15 cellular contexts compared by ENCODE assay signal in the genomic region with DNA sequence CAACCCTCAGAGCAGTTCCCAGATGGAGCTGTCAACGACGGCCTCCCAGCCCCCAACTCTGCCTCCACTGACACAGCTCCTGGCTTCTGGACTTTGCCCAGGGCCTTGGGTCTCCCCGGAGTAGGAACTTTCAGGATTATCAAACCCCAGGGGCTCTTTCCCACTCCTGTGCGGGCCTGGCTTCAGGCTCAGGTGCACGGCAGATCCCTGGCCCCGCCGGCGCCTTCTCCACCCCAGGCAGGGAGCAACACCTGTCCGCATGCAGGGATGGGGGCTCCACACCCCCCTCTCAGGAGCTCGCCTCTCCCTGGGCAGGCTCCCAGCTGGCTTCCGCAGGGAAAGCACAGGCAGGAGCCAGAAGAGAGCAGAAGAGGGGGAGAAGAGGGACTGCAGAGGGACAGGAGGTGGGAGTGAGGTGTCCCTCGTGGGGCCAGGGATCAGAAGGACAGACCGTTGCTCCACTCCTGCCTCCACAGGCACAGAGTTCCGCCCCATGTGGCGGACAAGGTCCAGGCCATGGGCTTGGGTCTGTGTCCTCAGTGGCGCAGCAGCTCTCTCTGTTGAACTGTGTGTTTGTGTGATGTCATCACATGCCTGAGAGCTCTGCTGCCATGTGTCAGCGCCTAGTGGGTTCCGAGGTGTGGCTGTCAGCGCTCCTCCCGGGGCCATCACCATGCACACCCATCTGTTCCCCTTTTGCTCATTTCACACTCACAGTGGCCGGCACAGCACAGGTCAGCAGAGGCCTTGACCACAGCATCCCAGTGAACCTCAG.
DNase-seq lines count a peak whose midpoint lies in the region; ATAC-seq, FAIRE-seq and TF ChIP-seq lines count a peak whose summit lies in the region.
"Had no signal": no experiment of that assay in that cellular context is flagged by ENCODE, and none has a peak within 500 bp of the region (broad histone marks: within the 10 kb centered on the region; RNA-seq: fewer than 3 reads in every experiment).

No MANE protein-coding gene starts in this region.

- no TSS peak for BruUV-seq in K562 (replicated peaks; lab: Mats Ljungman, UMichigan)

- TF ChIP-seq POLR2A in K562 (conservative IDR thresholded peaks at IDR 0.05) (no peak), right lobe of liver (IDR thresholded peaks at IDR 0.05) (no peak)

- no peak overlapping the region for H3K4me3 ChIP-seq in K562
- no peak overlapping the region for H3K4me3 ChIP-seq in right lobe of liver
- H3K4me3 ChIP-seq: HAP-1 had no signal

- peak; percentile 19; the same call in 2 of the 3 replicates for ATAC-seq in K562
- ATAC-seq in right lobe of liver = peak; percentile 38 to 57 (median 45)
- no peak for ATAC-seq in WTC11
- no peak for ATAC-seq in GM19351 (IDR thresholded peaks at IDR 0.05; ENCODE audit: unreplicated experiment)

- H2AFZ ChIP-seq in K562 (ENCODE audit: low read depth, low read length) = no peak overlapping the region

- H3K4me3 Mint-ChIP-seq in WTC11 = no peak overlapping the region
- H3K4me3 Mint-ChIP-seq: activated naive CD4-positive, alpha-beta T cell treated with anti-CD3 and anti-CD28 coated beads for 36 hours had no signal

- H3K79me2 ChIP-seq in K562 (ENCODE audit: control insufficient read depth, insufficient read depth, low read length) = no peaks in the 10 kb centered on the region

- POLR2A ChIA-PET in K562 (lab: Yijun Ruan, JAX) = interaction anchor here (0.6 to 0.7 kb wide), 3 partner anchors 8 to 124 kb away, joined by 3 to 5 read pairs (median 3); no protein-coding TSS in a partner anchor
- POLR2A ChIA-PET in WTC11 (lab: Charles Lee) = no interaction called here

- H3K4me1 ChIP-seq in K562 (replicated peaks in 1 of 2; ENCODE audit: control insufficient read depth in 2 of 2, insufficient read depth in 2 of 2, low read length in 2 of 2) (peaks cover 0 to 29% of the 10 kb centered on the region in 2 experiments; a peak in 3 of 5 replicates), right lobe of liver (peaks cover 0 to 8% (median 0%) of the 10 kb centered on the region in 4 donors)
- H3K4me1 ChIP-seq: HAP-1 had no signal

- no peaks in the 10 kb centered on the region for H3K4me1 Mint-ChIP-seq in WTC11

- H4K20me1 ChIP-seq in K562 (replicated peaks; ENCODE audit: control insufficient read depth, insufficient read depth, low read length) = peaks cover 31% of the 10 kb centered on the region; the same call in 1 of the 2 replicates

- TF ChIP-seq CTCF in K562 (IDR thresholded peaks at IDR 0.05 in 2 of 3, conservative IDR thresholded peaks at IDR 0.05 in 1 of 3; ENCODE audit: insufficient read depth in 2 of 3, low read depth in 1 of 3, low read length in 3 of 3) (no peak), right lobe of liver (IDR thresholded peaks at IDR 0.05) (no peak), WTC11 (IDR thresholded peaks at IDR 0.05) (no peak)

- H3K27ac Mint-ChIP-seq in WTC11 = no peak overlapping the region
- H3K27ac Mint-ChIP-seq: activated naive CD4-positive, alpha-beta T cell treated with anti-CD3 and anti-CD28 coated beads for 36 hours had no signal

- H3K36me3 Mint-ChIP-seq in WTC11 = peaks cover 40% of the 10 kb centered on the region

- no peaks in the 10 kb centered on the region for H3K9me3 Mint-ChIP-seq in WTC11
- H3K9me3 Mint-ChIP-seq: activated naive CD4-positive, alpha-beta T cell treated with anti-CD3 and anti-CD28 coated beads for 36 hours had no signal

- CTCF ChIA-PET in K562 (lab: Yijun Ruan, JAX; ENCODE audit: low intra/inter-chr PET ratio) = no interaction called here
- CTCF ChIA-PET in WTC11 (lab: Charles Lee) = interaction anchor here (0.8 to 1.6 kb wide), 2 partner anchors 56 to 220 kb away, joined by 3 to 4 read pairs; no protein-coding TSS in a partner anchor

- H3K9me3 ChIP-seq in K562 (replicated peaks; ENCODE audit: control insufficient read depth, insufficient read depth, low read depth, low read length) = no peaks in the 10 kb centered on the region
- H3K9me3 ChIP-seq in right lobe of liver = no peaks in the 10 kb centered on the region
- H3K9me3 ChIP-seq: HAP-1 had no signal

- DNase-seq in G401 (ENCODE audit: low spot score) = peak; percentile 76
- DNase-seq in NCI-H2107 (lab: John Stamatoyannopoulos, UW) = peak; percentile 50
- no peak for DNase-seq in K562 (ENCODE audit: extremely low read depth in 1 of 4, low spot score in 3 of 4)
- no peak for DNase-seq in right lobe of liver
- no peak for DNase-seq in WTC11 (ENCODE audit: low spot score)
- DNase-seq in NCI-H1436 (lab: John Stamatoyannopoulos, UW) = no peak
- DNase-seq in HPDE6-E6E7 (ENCODE audit: extremely low spot score) = no peak
- DNase-seq: activated CD4-positive, CD25-positive, alpha-beta regulatory T cell; activated naive CD4-positive, alpha-beta T cell treated with anti-CD3 and anti-CD28 coated beads for 36 hours; mesendoderm; nucleus accumbens; stimulated activated CD4-positive, alpha-beta T cell treated with anti-CD3 and anti-CD28 coated beads, Interleukin-12 subunit alpha, Interleukin-12 subunit beta, amount 100 ng/mL, for 4 hours had no signal

- H3K27me3 Mint-ChIP-seq in WTC11 (ENCODE audit: low read depth) = no peaks in the 10 kb centered on the region

- H3K36me3 ChIP-seq in K562 (ENCODE audit: control insufficient read depth, insufficient read depth, low read length) = no peaks in the 10 kb centered on the region
- no peaks in the 10 kb centered on the region for H3K36me3 ChIP-seq in right lobe of liver
- H3K36me3 ChIP-seq: HAP-1 had no signal

- in situ Hi-C loops in G401 (cut with HindIII; ENCODE audit: low sequenced_read_pairs) = no loop called here
- in situ Hi-C loops in K562 (cut with MboI) = no loop called here

- intact Hi-C loops in K562 (cut with micrococcal nuclease) = no loop called here
- intact Hi-C loops in right lobe of liver (cut with DNase I) = no loop called here

- no peak for FAIRE-seq in K562 (lab: Jason Lieb, UNC)

- H3K4me2 ChIP-seq in K562 (ENCODE audit: insufficient read depth, low read length) = no peak overlapping the region
- H3K4me2 ChIP-seq: KMS-11 had no signal

- H3K27me3 ChIP-seq in K562 (ENCODE audit: control insufficient read depth in 2 of 2, insufficient read depth in 2 of 2, low read length in 2 of 2) (peaks cover 70 to 92% of the 10 kb centered on the region in 2 experiments), right lobe of liver (no peaks in the 10 kb centered on the region)

- no peak overlapping the region; a peak in 1 of 4 replicates for H3K9ac ChIP-seq in K562 (ENCODE audit: insufficient read depth in 1 of 2, low read depth in 2 of 2, low read length in 2 of 2)
- H3K9ac ChIP-seq: KMS-11 had no signal

- TF ChIP-seq RAD21 in K562 (CRISPR knock-in tag; conservative IDR thresholded peaks at IDR 0.05 in 1 of 2, IDR thresholded peaks at IDR 0.05 in 1 of 2) = no peak

- no peak overlapping the region for H3K27ac ChIP-seq in K562 (ENCODE audit: extremely low read depth, low read depth, low read length)
- H3K27ac ChIP-seq in right lobe of liver = no peak overlapping the region
- H3K27ac ChIP-seq: KMS-11 had no signal

- TF ChIP-seq EP300 in K562 (IDR thresholded peaks at IDR 0.05; ENCODE audit: low read length) = no peak

- no peaks in the 10 kb centered on the region for H3K9me1 ChIP-seq in K562 (ENCODE audit: control insufficient read depth, insufficient read depth, low read length)

- 1% methylated on average over 21 of the region's 21 CpGs for WGBS in K562 (ENCODE audit: insufficient coverage, low coverage, missing lambda C conversion rate)
- 63% methylated on average over 6 of the region's 21 CpGs for WGBS in right lobe of liver (ENCODE audit: insufficient coverage, low coverage, low lambda C conversion rate, missing lambda C conversion rate)

TF ChIP-seq in K562, 482 proteins besides CTCF, POLR2A, EP300 and RAD21:
- TF ChIP-seq, protein P1, sequence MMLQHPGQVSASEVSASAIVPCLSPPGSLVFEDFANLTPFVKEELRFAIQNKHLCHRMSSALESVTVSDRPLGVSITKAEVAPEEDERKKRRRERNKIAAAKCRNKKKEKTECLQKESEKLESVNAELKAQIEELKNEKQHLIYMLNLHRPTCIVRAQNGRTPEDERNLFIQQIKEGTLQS (IDR thresholded peaks at IDR 0.05) = 0 out of 2 replicates have a peak, but pooled peaks have one; percentile 10
- TF ChIP-seq, protein P1 (CRISPR knock-in tag; conservative IDR thresholded peaks at IDR 0.05) = no peak
- TF ChIP-seq WHSC1 (IDR thresholded peaks at IDR 0.05; ENCODE audit: low read length) = no peak

TF ChIP-seq in WTC11, 78 proteins besides CTCF, POLR2A, EP300 and RAD21 (continues in another document):
- TF ChIP-seq ESRRA (CRISPR knock-in tag; IDR thresholded peaks at IDR 0.05; ENCODE audit: borderline replicate concordance) = no peak
- TF ChIP-seq, protein P2, sequence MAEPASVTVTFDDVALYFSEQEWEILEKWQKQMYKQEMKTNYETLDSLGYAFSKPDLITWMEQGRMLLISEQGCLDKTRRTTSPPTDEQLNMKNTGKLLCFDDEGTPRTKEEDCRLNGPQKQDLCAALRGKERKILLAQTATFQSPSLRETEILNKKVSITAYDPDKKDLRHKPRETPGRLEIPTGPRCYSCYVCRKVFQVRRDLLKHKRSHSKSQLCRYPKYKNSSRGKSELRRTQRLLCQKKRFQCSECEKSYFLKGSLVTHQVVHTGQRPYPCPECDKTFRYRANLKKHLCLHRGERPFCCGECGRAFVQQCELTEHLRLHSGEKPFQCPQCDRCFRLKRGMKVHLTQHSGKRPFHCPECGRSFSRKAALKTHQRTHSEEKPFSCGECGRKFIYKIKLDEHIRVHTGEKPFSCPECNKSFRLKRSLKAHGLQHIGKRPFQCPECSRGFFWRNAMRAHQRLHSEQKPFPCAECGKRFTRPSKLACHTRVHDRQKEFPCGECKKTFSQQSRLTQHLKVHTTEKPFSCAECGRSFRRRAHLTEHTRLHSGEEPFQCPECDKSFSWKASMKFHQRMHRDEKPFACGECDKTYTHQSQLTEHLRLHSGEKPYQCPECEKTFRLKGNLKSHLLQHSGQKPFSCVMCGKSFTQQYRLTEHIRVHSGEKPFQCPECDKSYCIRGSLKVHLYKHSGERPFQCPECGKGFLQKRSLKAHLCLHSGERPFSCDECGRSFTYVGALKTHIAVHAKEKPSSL (CRISPR knock-in tag; conservative IDR thresholded peaks at IDR 0.05) = no peak
- TF ChIP-seq TP53 (CRISPR knock-in tag; IDR thresholded peaks at IDR 0.05) = no peak

Comparison
In these comparisons a context has a peak if more than half of its experiments do, and no peak if none do; other contexts are left out.
1. DNase-seq: peak in G401 (single experiment) and NCI-H2107 (single experiment); none in K562 (0 of 4), right lobe of liver (0 of 3), WTC11 (single experiment), NCI-H1436 (single experiment) and HPDE6-E6E7 (single experiment).
2. ATAC-seq: peak in K562 (single experiment) and right lobe of liver (4 of 4); none in WTC11 (single experiment) and GM19351 (single experiment).